In the genomic region with DNA sequence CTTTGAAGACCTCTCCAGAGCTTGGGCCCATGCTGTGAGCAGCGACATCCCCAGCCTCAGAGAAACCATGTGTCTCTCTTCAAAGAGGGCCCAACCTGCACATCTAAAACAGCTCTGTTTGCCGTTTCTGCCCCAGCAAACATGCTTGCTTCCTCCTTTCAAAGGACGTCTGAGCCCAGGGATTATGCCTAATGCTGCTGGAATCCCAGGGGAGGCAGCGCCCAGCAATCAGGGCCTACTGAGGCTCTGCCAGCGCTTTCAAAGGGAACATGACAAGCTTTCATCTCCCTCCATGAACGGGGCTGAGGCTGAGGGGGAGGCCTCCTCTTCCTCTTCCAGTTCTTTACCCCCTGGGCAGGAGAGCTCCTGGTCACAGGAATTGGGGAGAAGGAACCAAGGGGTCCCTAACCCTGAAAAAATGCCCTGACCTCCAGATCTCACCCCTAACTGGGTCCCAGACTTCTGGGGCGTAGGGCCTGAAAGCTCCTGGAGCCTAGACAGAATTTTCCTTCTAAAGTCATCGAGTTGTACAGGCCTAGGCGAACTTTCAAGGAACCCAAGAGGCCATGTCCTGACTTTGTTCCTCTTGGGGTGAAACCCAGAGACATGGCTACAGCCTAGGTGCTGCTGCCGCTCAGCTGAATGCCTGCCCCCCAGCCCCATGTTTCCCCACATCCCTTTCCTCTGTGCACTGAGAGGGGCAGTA, we compare ENCODE assay signal across 1 cellular context.
TF ChIP-seq lines count a peak whose summit lies in the region.

No MANE protein-coding gene starts in this region.

TF ChIP-seq in HepG2, 621 proteins besides CTCF, POLR2A, EP300 and RAD21:
- no peak for TF ChIP-seq ZNF501 (CRISPR knock-in tag; IDR thresholded peaks at IDR 0.05)
- TF ChIP-seq, protein P1, sequence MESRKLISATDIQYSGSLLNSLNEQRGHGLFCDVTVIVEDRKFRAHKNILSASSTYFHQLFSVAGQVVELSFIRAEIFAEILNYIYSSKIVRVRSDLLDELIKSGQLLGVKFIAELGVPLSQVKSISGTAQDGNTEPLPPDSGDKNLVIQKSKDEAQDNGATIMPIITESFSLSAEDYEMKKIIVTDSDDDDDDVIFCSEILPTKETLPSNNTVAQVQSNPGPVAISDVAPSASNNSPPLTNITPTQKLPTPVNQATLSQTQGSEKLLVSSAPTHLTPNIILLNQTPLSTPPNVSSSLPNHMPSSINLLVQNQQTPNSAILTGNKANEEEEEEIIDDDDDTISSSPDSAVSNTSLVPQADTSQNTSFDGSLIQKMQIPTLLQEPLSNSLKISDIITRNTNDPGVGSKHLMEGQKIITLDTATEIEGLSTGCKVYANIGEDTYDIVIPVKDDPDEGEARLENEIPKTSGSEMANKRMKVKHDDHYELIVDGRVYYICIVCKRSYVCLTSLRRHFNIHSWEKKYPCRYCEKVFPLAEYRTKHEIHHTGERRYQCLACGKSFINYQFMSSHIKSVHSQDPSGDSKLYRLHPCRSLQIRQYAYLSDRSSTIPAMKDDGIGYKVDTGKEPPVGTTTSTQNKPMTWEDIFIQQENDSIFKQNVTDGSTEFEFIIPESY (CRISPR knock-in tag; IDR thresholded peaks at IDR 0.05) = peak; percentile 52; the same call in 1 of the 2 replicates
- peak; percentile 39; the same call in 1 of the 2 replicates for TF ChIP-seq TCF7 (IDR thresholded peaks at IDR 0.05; ENCODE audit: low read depth)
